1 cellular context compared by ENCODE assay signal in genomic region chr1:201686709-201687455, GRCh38.
TF ChIP-seq lines count a peak whose summit lies in the region.

No MANE protein-coding gene starts in this region.

TF ChIP-seq in SK-N-SH treated with all-trans-retinoic acid at 6 μM for 48 hours, 23 proteins besides CTCF, POLR2A, EP300 and RAD21 (continued from another document):
- TF ChIP-seq, protein P1, sequence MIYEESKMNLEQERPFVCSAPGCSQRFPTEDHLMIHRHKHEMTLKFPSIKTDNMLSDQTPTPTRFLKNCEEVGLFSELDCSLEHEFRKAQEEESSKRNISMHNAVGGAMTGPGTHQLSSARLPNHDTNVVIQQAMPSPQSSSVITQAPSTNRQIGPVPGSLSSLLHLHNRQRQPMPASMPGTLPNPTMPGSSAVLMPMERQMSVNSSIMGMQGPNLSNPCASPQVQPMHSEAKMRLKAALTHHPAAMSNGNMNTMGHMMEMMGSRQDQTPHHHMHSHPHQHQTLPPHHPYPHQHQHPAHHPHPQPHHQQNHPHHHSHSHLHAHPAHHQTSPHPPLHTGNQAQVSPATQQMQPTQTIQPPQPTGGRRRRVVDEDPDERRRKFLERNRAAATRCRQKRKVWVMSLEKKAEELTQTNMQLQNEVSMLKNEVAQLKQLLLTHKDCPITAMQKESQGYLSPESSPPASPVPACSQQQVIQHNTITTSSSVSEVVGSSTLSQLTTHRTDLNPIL (CRISPR knock-in tag; IDR thresholded peaks at IDR 0.05; ENCODE audit: low read depth), result no peak
- TF ChIP-seq SNAI2 (CRISPR knock-in tag; IDR thresholded peaks at IDR 0.05), result no peak
- no peak for TF ChIP-seq ZNF8 (CRISPR knock-in tag; IDR thresholded peaks at IDR 0.05)
